Comparison of ENCODE assay signal across 1 cellular context in the genomic region with DNA sequence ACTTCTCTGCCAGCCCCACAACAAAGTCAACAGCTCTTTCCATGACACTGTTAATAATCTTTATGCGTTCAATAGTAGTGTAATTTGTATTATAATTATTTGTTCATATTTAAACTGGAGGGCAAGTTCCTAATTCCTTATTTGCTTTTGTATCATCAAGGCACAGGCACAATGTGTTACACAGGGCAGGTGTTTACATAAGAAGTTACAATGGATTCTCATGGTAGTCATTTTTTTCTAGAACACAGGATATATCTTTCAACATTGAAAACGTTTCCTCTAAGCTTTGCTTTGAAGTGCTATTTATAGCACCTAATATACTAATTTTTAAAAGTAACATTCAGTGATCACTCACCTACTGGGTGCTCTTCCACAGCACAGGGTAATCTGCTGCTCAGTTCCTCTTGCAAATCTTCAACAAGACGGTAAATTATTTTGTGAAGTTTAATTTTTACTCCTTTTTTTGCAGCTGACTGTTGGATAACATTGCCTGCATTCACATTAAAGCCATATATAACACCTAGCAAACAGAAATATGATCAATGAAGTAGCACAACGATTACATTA.
TF ChIP-seq lines count a peak whose summit lies in the region.

No MANE protein-coding gene starts in this region.

TF ChIP-seq in endothelial cell of umbilical vein, 7 proteins besides CTCF, POLR2A, EP300 and RAD21 (continued from another document):
- TF ChIP-seq FOS (IDR thresholded peaks at IDR 0.05; ENCODE audit: borderline replicate concordance, insufficient read depth, low read length), result no peak
- TF ChIP-seq, protein P1, sequence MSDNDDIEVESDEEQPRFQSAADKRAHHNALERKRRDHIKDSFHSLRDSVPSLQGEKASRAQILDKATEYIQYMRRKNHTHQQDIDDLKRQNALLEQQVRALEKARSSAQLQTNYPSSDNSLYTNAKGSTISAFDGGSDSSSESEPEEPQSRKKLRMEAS (IDR thresholded peaks at IDR 0.05; ENCODE audit: insufficient read depth, insufficient read length), result no peak
- TF ChIP-seq POLR2AphosphoS5 (IDR thresholded peaks at IDR 0.05; ENCODE audit: insufficient read depth, low read depth, low read length), result no peak
- TF ChIP-seq GATA2 (IDR thresholded peaks at IDR 0.05; ENCODE audit: insufficient read depth, insufficient read length, low read depth, low read length), result no peak
- TF ChIP-seq EZH2 (IDR thresholded peaks at IDR 0.05; ENCODE audit: borderline replicate concordance, low read depth, low read length, severe bottlenecking), result no peak
